In genomic region chr13:74274946-74275345, GRCh38 we compare ENCODE assay signal across 18 cellular contexts.
A peak's percentile ranks its signal among the peaks of the same experiment; 100 is the strongest.
DNase-seq lines count a peak whose midpoint lies in the region; ATAC-seq and TF ChIP-seq lines count a peak whose summit lies in the region.
"Had no signal": no experiment of that assay in that cellular context is flagged by ENCODE, and none has a peak within 500 bp of the region (broad histone marks: within the 10 kb centered on the region; RNA-seq: fewer than 3 reads in every experiment).

No MANE protein-coding gene starts in this region.

- H3K36me3 ChIP-seq in fibroblast of lung (ENCODE audit: control insufficient read depth, insufficient read depth, low read length) (no peaks in the 10 kb centered on the region), osteoblast (ENCODE audit: insufficient read depth, low read length) (no peaks in the 10 kb centered on the region)
- H3K36me3 ChIP-seq: BLaER1 treated with 17β-estradiol and CSF1 and Interleukin-3, amounts not matched to agents 10 nM and 100 nM; HAP-1 had no signal

- TF ChIP-seq CTCF in fibroblast of lung (conservative IDR thresholded peaks at IDR 0.05 in 1 of 2, IDR thresholded peaks at IDR 0.05 in 1 of 2; ENCODE audit: low read depth in 1 of 2, low read length in 2 of 2) (no peak), osteoblast (IDR thresholded peaks at IDR 0.05; ENCODE audit: extremely low read depth, low read depth, low read length) (no peak)

- DNase-seq in EH (ENCODE audit: low read depth) (peak; percentile 37), LHCN-M2 (ENCODE audit: low read depth) (peak; percentile 70), fibroblast of lung (ENCODE audit: low read depth in 2 of 2) (peak in 1 of 2 donors; percentile 44), osteoblast (ENCODE audit: insufficient read length, low spot score, missing footprints) (no peak), left ventricle myocardium superior (no peak)
- DNase-seq: DMS79 treated with DMSO at 0.1 percent for 48 hours; NCI-H1105 treated with DMSO at 0.1 percent for 48 hours; NCI-H1694; NCI-H2081 treated with DMSO at 0.1 percent for 48 hours; NCI-H510A; NCI-H748 treated with DMSO at 0.1 percent for 48 hours; NK-92 treated with Interleukin-12 subunit alpha and Interleukin-12 subunit beta, amount 100 ng/mL, for 24 hours had no signal

- H3K9me3 ChIP-seq in fibroblast of lung (ENCODE audit: control insufficient read depth, insufficient read depth, low read depth, low read length) (no peaks in the 10 kb centered on the region), osteoblast (ENCODE audit: low read depth, low read length) (peaks cover 5% of the 10 kb centered on the region)
- H3K9me3 ChIP-seq: HAP-1 had no signal

- no peak overlapping the region for H3K9ac ChIP-seq in fibroblast of lung (ENCODE audit: insufficient read depth, low read length)
- H3K9ac ChIP-seq: BLaER1 treated with 17β-estradiol and CSF1 and Interleukin-3, amounts not matched to agents 10 nM and 100 nM had no signal

- H3K27me3 ChIP-seq in fibroblast of lung (ENCODE audit: control insufficient read depth, insufficient read depth, low read length) (no peaks in the 10 kb centered on the region), osteoblast (ENCODE audit: insufficient read depth, low read length) (no peaks in the 10 kb centered on the region)
- H3K27me3 ChIP-seq: BLaER1 treated with 17β-estradiol and CSF1 and Interleukin-3, amounts not matched to agents 10 nM and 100 nM had no signal

- H3K4me1 ChIP-seq in fibroblast of lung (ENCODE audit: control insufficient read depth, extremely low read depth, insufficient read depth, low read length) (no peaks in the 10 kb centered on the region), osteoblast (ENCODE audit: insufficient read depth, low read length) (peaks cover 4% of the 10 kb centered on the region)
- H3K4me1 ChIP-seq: HAP-1 had no signal

- no peaks in the 10 kb centered on the region for H3K79me2 ChIP-seq in fibroblast of lung (ENCODE audit: control insufficient read depth, insufficient read depth, low read length)
- no peaks in the 10 kb centered on the region for H3K79me2 ChIP-seq in osteoblast (ENCODE audit: insufficient read depth, low read length)

- no peak overlapping the region for H3K4me2 ChIP-seq in fibroblast of lung (ENCODE audit: extremely low read depth, insufficient read depth, low read length)
- H3K4me2 ChIP-seq in osteoblast (ENCODE audit: insufficient read depth, low read length) = peak overlapping the region; percentile 1

- no peak for ATAC-seq in activated CD4-positive, CD25-positive, alpha-beta regulatory T cell treated with anti-CD3 and anti-CD28 coated beads, Interleukin-2, amount 50 U/mL, for 24 hours
- ATAC-seq in GM18505 (IDR thresholded peaks at IDR 0.05; ENCODE audit: unreplicated experiment) (no peak), left ventricle myocardium superior (no peak)
- ATAC-seq: Right ventricle myocardium inferior had no signal

- H3K27ac ChIP-seq in fibroblast of lung (ENCODE audit: insufficient read depth, low read length) (no peak overlapping the region), osteoblast (ENCODE audit: low read depth, low read length) (peak overlapping the region; percentile 16)
- H3K27ac ChIP-seq: BLaER1 treated with 17β-estradiol and CSF1 and Interleukin-3, amounts not matched to agents 10 nM and 100 nM; SK-N-MC had no signal

- no peak for TF ChIP-seq POLR2A in GM18505 (IDR thresholded peaks at IDR 0.05; ENCODE audit: borderline replicate concordance, extremely low read depth, insufficient read depth, insufficient read length)

- intact Hi-C loops in left ventricle myocardium superior (cut with micrococcal nuclease) = no loop called here

- H3K4me3 ChIP-seq in fibroblast of lung (replicated peaks in 1 of 4; ENCODE audit: control extremely low read depth in 1 of 4, insufficient read depth in 1 of 4, low read depth in 3 of 4, low read length in 4 of 4) (no peak overlapping the region), osteoblast (ENCODE audit: insufficient read depth, low read length) (no peak overlapping the region)
- H3K4me3 ChIP-seq: BLaER1 treated with 17β-estradiol and CSF1 and Interleukin-3, amounts not matched to agents 10 nM and 100 nM; HAP-1; SK-N-MC had no signal

- H2AFZ ChIP-seq in fibroblast of lung (ENCODE audit: low read length) (peak overlapping the region; percentile 6), osteoblast (ENCODE audit: low read length) (peak overlapping the region; percentile 13)

- H4K20me1 ChIP-seq in fibroblast of lung (ENCODE audit: control insufficient read depth, extremely low read depth, insufficient read depth, low read length) (no peaks in the 10 kb centered on the region), osteoblast (ENCODE audit: insufficient read depth, low read length) (no peaks in the 10 kb centered on the region)
- H4K20me1 ChIP-seq: BLaER1 treated with 17β-estradiol and CSF1 and Interleukin-3, amounts not matched to agents 10 nM and 100 nM had no signal

Comparison
In these comparisons a context has a peak if more than half of its experiments do, and no peak if none do; other contexts are left out.
1. DNase-seq: peak in EH (single experiment) and LHCN-M2 (single experiment); none in osteoblast (single experiment) and left ventricle myocardium superior (single experiment).